Comparison of ENCODE assay signal across 1 cellular context in the genomic region with DNA sequence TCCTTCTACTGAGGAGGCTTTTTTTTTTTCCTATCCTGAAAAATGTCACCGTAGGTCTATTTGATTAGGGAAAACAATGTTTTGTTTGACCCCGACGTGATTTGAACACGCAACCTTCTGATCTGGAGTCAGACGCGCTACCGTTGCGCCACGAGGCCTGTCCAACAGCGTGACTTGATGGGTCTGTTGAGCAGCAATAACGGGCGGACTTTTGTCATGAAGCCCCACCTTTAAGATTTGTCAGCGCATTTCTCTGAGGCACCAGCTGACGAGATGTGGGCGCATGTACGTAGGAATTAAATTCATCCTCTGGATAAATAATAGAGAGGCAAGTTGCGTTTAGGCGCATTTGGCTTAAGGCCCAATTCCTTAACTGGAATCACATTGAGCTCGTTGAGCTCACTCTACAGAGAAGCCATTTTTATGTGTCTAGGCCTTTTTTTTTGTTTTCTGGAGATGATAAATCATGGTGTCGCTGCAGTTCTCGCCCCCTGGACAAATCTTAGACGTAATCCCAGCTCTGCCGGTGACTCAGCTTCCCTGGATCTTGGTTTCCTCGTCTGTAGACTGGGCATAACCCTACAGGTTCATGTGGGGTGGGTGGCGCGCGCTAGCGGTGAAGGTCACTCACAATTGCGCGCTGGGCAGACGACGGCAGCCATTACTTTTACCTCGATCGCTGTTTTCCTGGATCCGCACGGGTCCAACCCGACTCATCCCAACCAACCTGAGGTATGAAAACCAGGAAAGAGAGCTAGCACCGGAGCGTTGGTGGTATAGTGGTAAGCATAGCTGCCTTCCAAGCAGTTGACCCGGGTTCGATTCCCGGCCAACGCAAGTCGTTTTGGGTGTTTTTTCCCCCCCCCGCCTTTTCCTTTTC.
TF ChIP-seq lines count a peak whose summit lies in the region.

No MANE protein-coding gene starts in this region.

TF ChIP-seq in HepG2, 621 proteins besides CTCF, POLR2A, EP300 and RAD21 (continued from another document and continues in another):
- TF ChIP-seq ZNF792 (CRISPR knock-in tag; IDR thresholded peaks at IDR 0.05) (0 out of 2 replicates have a peak, but pooled peaks have one; percentile 15), HMGA1 (CRISPR knock-in tag; conservative IDR thresholded peaks at IDR 0.05) (no peak), ZSCAN31 (CRISPR knock-in tag; IDR thresholded peaks at IDR 0.05; ENCODE audit: low read depth) (0 out of 2 replicates have a peak, but pooled peaks have one; percentile 51), FOSL2 (CRISPR knock-in tag; IDR thresholded peaks at IDR 0.05) (peak; percentile 51), PHF8 (CRISPR knock-in tag; IDR thresholded peaks at IDR 0.05) (peak; percentile 51; the same call in 1 of the 2 replicates), MYC (CRISPR knock-in tag; IDR thresholded peaks at IDR 0.05; ENCODE audit: borderline replicate concordance) (no peak; the same call in 1 of the 2 replicates), TBP (CRISPR knock-in tag; IDR thresholded peaks at IDR 0.05) (0 out of 2 replicates have a peak, but pooled peaks have one; percentile 62), MAF1 (CRISPR knock-in tag; IDR thresholded peaks at IDR 0.05; ENCODE audit: borderline replicate concordance) (peak; percentile 99), CBFB (CRISPR knock-in tag; IDR thresholded peaks at IDR 0.05) (0 out of 2 replicates have a peak, but pooled peaks have one; percentile 16), ZNF850 (CRISPR knock-in tag; conservative IDR thresholded peaks at IDR 0.05) (0 out of 2 replicates have a peak, but pooled peaks have one; percentile 16), ZNF607 (CRISPR knock-in tag; IDR thresholded peaks at IDR 0.05; ENCODE audit: borderline replicate concordance) (no peak), CREM (IDR thresholded peaks at IDR 0.05) (no peak; the same call in 1 of the 2 replicates), CREM (CRISPR knock-in tag; IDR thresholded peaks at IDR 0.05) (no peak), ZSCAN5A (CRISPR knock-in tag; IDR thresholded peaks at IDR 0.05; ENCODE audit: borderline replicate concordance) (0 out of 2 replicates have a peak, but pooled peaks have one; percentile 8), ATF2 (CRISPR knock-in tag; IDR thresholded peaks at IDR 0.05) (peak; percentile 58; the same call in 1 of the 2 replicates), ZFP36L1 (CRISPR knock-in tag; IDR thresholded peaks at IDR 0.05) (no peak), ZSCAN12 (CRISPR knock-in tag; IDR thresholded peaks at IDR 0.05) (no peak), ZNF678 (CRISPR knock-in tag; IDR thresholded peaks at IDR 0.05) (no peak), MATR3 (CRISPR knock-in tag; IDR thresholded peaks at IDR 0.05) (no peak), SPEN (CRISPR knock-in tag; IDR thresholded peaks at IDR 0.05; ENCODE audit: low read depth) (0 out of 2 replicates have a peak, but pooled peaks have one; percentile 27), SAP130 (CRISPR knock-in tag; IDR thresholded peaks at IDR 0.05; ENCODE audit: low read depth) (peak; percentile 45), USF2 (IDR thresholded peaks at IDR 0.05; ENCODE audit: low read depth, low read length) (no peak), USF2 (CRISPR knock-in tag; IDR thresholded peaks at IDR 0.05; ENCODE audit: borderline replicate concordance) (no peak), TFDP2 (CRISPR knock-in tag; IDR thresholded peaks at IDR 0.05) (0 out of 2 replicates have a peak, but pooled peaks have one; percentile 46), ZNF292 (CRISPR knock-in tag; IDR thresholded peaks at IDR 0.05; ENCODE audit: borderline replicate concordance, low read depth) (no peak), ATF3 (CRISPR knock-in tag; IDR thresholded peaks at IDR 0.05) (0 out of 2 replicates have a peak, but pooled peaks have one; percentile 26), HDAC2 (CRISPR knock-in tag; IDR thresholded peaks at IDR 0.05) (peak; percentile 39; the same call in 1 of the 2 replicates), HBP1 (CRISPR knock-in tag; IDR thresholded peaks at IDR 0.05; ENCODE audit: low read depth) (no peak), ZNF260 (CRISPR knock-in tag; IDR thresholded peaks at IDR 0.05; ENCODE audit: borderline replicate concordance, low read depth) (no peak), SMAD9 (CRISPR knock-in tag; IDR thresholded peaks at IDR 0.05) (no peak), POLR2G (IDR thresholded peaks at IDR 0.05; ENCODE audit: low read depth, low read length) (peak; percentile 54; the same call in 1 of the 2 replicates), PTBP1 (IDR thresholded peaks at IDR 0.05; ENCODE audit: low read depth, low read length, poor library complexity, severe bottlenecking) (no peak), MIER3 (CRISPR knock-in tag; IDR thresholded peaks at IDR 0.05; ENCODE audit: borderline replicate concordance) (peak; percentile 64)
- TF ChIP-seq, protein P1, sequence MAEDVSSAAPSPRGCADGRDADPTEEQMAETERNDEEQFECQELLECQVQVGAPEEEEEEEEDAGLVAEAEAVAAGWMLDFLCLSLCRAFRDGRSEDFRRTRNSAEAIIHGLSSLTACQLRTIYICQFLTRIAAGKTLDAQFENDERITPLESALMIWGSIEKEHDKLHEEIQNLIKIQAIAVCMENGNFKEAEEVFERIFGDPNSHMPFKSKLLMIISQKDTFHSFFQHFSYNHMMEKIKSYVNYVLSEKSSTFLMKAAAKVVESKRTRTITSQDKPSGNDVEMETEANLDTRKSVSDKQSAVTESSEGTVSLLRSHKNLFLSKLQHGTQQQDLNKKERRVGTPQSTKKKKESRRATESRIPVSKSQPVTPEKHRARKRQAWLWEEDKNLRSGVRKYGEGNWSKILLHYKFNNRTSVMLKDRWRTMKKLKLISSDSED (CRISPR knock-in tag; IDR thresholded peaks at IDR 0.05): no peak
- TF ChIP-seq, protein P2, sequence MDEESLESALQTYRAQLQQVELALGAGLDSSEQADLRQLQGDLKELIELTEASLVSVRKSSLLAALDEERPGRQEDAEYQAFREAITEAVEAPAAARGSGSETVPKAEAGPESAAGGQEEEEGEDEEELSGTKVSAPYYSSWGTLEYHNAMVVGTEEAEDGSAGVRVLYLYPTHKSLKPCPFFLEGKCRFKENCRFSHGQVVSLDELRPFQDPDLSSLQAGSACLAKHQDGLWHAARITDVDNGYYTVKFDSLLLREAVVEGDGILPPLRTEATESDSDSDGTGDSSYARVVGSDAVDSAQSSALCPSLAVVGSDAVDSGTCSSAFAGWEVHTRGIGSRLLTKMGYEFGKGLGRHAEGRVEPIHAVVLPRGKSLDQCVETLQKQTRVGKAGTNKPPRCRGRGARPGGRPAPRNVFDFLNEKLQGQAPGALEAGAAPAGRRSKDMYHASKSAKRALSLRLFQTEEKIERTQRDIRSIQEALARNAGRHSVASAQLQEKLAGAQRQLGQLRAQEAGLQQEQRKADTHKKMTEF (CRISPR knock-in tag; IDR thresholded peaks at IDR 0.05): no peak; the same call in 1 of the 2 replicates
- TF ChIP-seq, protein P3, sequence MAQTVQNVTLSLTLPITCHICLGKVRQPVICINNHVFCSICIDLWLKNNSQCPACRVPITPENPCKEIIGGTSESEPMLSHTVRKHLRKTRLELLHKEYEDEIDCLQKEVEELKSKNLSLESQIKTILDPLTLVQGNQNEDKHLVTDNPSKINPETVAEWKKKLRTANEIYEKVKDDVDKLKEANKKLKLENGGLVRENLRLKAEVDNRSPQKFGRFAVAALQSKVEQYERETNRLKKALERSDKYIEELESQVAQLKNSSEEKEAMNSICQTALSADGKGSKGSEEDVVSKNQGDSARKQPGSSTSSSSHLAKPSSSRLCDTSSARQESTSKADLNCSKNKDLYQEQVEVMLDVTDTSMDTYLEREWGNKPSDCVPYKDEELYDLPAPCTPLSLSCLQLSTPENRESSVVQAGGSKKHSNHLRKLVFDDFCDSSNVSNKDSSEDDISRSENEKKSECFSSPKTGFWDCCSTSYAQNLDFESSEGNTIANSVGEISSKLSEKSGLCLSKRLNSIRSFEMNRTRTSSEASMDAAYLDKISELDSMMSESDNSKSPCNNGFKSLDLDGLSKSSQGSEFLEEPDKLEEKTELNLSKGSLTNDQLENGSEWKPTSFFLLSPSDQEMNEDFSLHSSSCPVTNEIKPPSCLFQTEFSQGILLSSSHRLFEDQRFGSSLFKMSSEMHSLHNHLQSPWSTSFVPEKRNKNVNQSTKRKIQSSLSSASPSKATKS (CRISPR knock-in tag; IDR thresholded peaks at IDR 0.05): no peak
- TF ChIP-seq, protein P4, sequence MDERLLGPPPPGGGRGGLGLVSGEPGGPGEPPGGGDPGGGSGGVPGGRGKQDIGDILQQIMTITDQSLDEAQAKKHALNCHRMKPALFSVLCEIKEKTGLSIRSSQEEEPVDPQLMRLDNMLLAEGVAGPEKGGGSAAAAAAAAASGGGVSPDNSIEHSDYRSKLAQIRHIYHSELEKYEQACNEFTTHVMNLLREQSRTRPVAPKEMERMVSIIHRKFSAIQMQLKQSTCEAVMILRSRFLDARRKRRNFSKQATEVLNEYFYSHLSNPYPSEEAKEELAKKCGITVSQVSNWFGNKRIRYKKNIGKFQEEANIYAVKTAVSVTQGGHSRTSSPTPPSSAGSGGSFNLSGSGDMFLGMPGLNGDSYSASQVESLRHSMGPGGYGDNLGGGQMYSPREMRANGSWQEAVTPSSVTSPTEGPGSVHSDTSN (CRISPR knock-in tag; IDR thresholded peaks at IDR 0.05): no peak
- TF ChIP-seq, protein P5, sequence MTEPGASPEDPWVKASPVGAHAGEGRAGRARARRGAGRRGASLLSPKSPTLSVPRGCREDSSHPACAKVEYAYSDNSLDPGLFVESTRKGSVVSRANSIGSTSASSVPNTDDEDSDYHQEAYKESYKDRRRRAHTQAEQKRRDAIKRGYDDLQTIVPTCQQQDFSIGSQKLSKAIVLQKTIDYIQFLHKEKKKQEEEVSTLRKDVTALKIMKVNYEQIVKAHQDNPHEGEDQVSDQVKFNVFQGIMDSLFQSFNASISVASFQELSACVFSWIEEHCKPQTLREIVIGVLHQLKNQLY (CRISPR knock-in tag; IDR thresholded peaks at IDR 0.05): no peak
- TF ChIP-seq, protein P6, sequence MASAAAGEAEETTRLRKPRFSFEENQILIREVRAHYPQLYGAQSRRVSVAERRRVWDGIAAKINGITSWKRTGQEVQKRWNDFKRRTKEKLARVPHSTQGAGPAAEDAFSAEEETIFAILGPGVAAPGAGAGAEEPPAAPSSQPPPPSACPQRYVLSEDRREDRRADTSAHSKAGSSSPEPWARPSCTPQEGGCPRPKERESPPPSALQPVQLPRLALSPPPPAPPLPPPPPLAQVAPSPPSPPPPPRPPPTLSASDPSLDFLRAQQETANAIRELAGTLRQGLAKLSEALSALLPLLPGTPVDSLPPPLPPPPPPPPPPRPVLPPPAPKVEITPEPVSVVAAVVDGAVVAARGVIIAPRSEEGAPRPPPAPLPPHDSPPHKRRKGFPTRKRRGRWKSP (CRISPR knock-in tag; IDR thresholded peaks at IDR 0.05): peak; percentile 93; the same call in 1 of the 2 replicates
